In the genomic region with DNA sequence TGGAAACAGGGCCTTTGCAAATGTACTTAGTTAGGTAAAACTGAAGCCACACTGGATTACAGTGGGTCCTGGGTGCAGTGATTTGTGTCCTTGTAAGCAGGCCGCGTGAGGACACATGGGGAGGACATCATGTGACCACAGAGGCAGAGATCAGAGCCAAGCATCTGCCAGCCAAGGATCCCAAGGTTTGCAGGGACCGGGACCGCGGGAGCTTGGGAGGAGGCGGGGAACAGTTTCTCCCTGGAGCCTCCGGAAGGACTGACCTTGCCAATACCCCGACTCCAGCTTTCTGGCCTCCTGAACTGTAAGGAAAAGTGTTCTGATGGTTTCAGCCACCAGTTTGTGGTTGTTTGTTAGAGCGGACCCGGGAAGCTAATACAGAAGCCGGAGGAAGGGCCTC, we compare ENCODE assay signal across 16 cellular contexts.
"Had no signal": no experiment of that assay in that cellular context is flagged by ENCODE, and none has a peak within 500 bp of the region (broad histone marks: within the 10 kb centered on the region; RNA-seq: fewer than 3 reads in every experiment).

No MANE protein-coding gene starts in this region.

- H3K27ac ChIP-seq: left lung, stomach, thoracic aorta had no signal

- H3K36me3 Mint-ChIP-seq: activated naive CD8-positive, alpha-beta T cell treated with anti-CD3 and anti-CD28 coated beads, Interleukin-2, amount 10 ng/mL, durations not matched to agents 7 days and 5 days; natural killer cell treated with Interleukin-12 subunit alpha and Interleukin-12 subunit beta and Interleukin-15 and Interleukin-18, amount 100 ng/mL, for 72 hours had no signal

- DNase-seq: activated CD4-positive, CD25-positive, alpha-beta regulatory T cell treated with anti-CD3 and anti-CD28 coated beads, Interleukin-2, amount 50 U/mL, for 72 hours; activated naive CD4-positive, alpha-beta T cell; activated naive CD8-positive, alpha-beta T cell treated with anti-CD3 and anti-CD28 coated beads, Interleukin-2, amount 10 ng/mL, durations not matched to agents 7 days and 5 days; effector memory CD8-positive, alpha-beta T cell; foreskin melanocyte; left lung; mesenchymal stem cell; occipital lobe; stimulated activated CD4-positive, alpha-beta T cell treated with anti-CD3 and anti-CD28 coated beads, Interleukin-12 subunit alpha, Interleukin-12 subunit beta, amount 100 ng/mL, for 4 hours; stimulated activated CD4-positive, alpha-beta T cell treated with anti-CD3 and anti-CD28 coated beads, Interleukin-2, amount 100 ng/mL, for 24 hours; stomach had no signal

- H3K27ac Mint-ChIP-seq: activated naive CD8-positive, alpha-beta T cell treated with anti-CD3 and anti-CD28 coated beads, Interleukin-2, amount 10 ng/mL, durations not matched to agents 7 days and 5 days; activated T-helper 1 cell treated with anti-CD3 and anti-CD28 coated beads, Interleukin-12 subunit alpha, Interleukin-12 subunit beta, Interleukin-2, Interleukin-4 antibody, amounts not matched to agents 30 ng/mL and 10 ng/mL and 1 ng/mL, durations not matched to agents 14 hours and 24 hours and 36 hours; dendritic cell treated with granulocyte-macrophage colony-stimulating factor and Interleukin-4, amounts not matched to agents 40 ng/mL and 50 ng/mL, for 4 days; effector memory CD8-positive, alpha-beta T cell; natural killer cell treated with Interleukin-12 subunit alpha and Interleukin-12 subunit beta and Interleukin-15 and Interleukin-18, amount 100 ng/mL, for 72 hours; progenitor cell of endocrine pancreas had no signal

- ATAC-seq: effector memory CD8-positive, alpha-beta T cell; left lung; natural killer cell treated with Interleukin-12 subunit alpha and Interleukin-12 subunit beta and Interleukin-15 and Interleukin-18, amount 100 ng/mL, for 72 hours had no signal

- H3K9me3 Mint-ChIP-seq: activated naive CD8-positive, alpha-beta T cell treated with anti-CD3 and anti-CD28 coated beads, Interleukin-2, amount 10 ng/mL, durations not matched to agents 7 days and 5 days; activated T-helper 1 cell treated with anti-CD3 and anti-CD28 coated beads, Interleukin-12 subunit alpha, Interleukin-12 subunit beta, Interleukin-2, Interleukin-4 antibody, amounts not matched to agents 30 ng/mL and 10 ng/mL and 1 ng/mL, durations not matched to agents 14 hours and 24 hours and 36 hours; dendritic cell treated with granulocyte-macrophage colony-stimulating factor and Interleukin-4, amounts not matched to agents 40 ng/mL and 50 ng/mL, for 4 days; effector memory CD8-positive, alpha-beta T cell; natural killer cell treated with Interleukin-12 subunit alpha and Interleukin-12 subunit beta and Interleukin-15 and Interleukin-18, amount 100 ng/mL, for 72 hours had no signal

- H3K4me1 Mint-ChIP-seq: activated naive CD8-positive, alpha-beta T cell treated with anti-CD3 and anti-CD28 coated beads, Interleukin-2, amount 10 ng/mL, durations not matched to agents 7 days and 5 days had no signal

- H3K9me3 ChIP-seq: left lung, stomach, thoracic aorta had no signal

- H3K4me3 ChIP-seq: left lung, stomach, thoracic aorta had no signal

- H3K36me3 ChIP-seq: left lung, stomach, thoracic aorta had no signal

- H3K4me3 Mint-ChIP-seq: activated naive CD8-positive, alpha-beta T cell treated with anti-CD3 and anti-CD28 coated beads, Interleukin-2, amount 10 ng/mL, durations not matched to agents 7 days and 5 days; activated T-helper 1 cell treated with anti-CD3 and anti-CD28 coated beads, Interleukin-12 subunit alpha, Interleukin-12 subunit beta, Interleukin-2, Interleukin-4 antibody, amounts not matched to agents 30 ng/mL and 10 ng/mL and 1 ng/mL, durations not matched to agents 14 hours and 24 hours and 36 hours; dendritic cell treated with granulocyte-macrophage colony-stimulating factor and Interleukin-4, amounts not matched to agents 40 ng/mL and 50 ng/mL, for 4 days; effector memory CD8-positive, alpha-beta T cell; natural killer cell treated with Interleukin-12 subunit alpha and Interleukin-12 subunit beta and Interleukin-15 and Interleukin-18, amount 100 ng/mL, for 72 hours had no signal

- H3K4me1 ChIP-seq: left lung had no signal
